Comparison of ENCODE assay signal across 8 cellular contexts in the genomic region with DNA sequence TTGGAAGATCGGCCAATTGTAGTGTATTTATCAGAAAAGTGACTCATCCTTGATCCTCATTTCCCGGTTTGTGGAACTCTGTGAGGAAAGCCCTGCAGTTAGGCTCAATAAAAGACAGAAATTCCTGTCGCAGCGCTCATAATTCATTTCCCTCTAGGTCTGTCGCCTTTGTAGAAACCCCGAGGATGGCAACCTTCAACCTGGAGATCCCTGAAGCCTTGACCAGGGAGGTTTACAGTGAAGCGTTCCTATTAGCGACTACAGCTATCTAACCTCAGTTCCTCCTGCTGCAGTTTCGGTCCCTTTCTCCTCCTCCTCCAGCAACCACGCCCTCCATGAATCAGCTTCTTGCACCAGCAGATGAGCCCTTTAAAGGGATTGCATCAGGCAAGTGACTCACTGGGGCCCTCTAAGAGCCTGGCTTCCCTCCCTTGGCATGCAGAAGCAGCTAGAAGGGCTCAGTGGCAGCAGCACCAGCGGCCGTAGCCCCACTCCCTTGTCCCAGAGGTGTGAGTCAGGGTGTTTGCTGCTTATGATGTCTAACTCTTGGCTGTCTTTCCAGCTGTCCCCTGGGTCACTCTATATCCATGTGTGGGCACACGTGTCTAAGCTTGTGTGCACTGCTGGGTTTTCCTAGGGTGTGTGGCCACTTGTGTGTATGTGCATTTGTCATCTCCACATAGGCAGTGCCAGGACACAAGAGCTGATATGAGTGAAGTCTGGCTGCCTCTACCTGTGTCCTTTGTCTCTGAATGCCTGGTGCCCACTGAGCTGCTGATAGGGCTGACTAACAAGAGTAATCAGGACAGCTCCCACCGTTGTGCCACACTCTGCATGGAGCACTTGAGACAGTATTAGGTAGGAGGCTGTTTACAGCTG. TPM values are rescaled to one million over a fixed set of nuclear protein-coding genes. Genes with fewer than 3 reads are reported as not detected.
DNase-seq lines count a peak whose midpoint lies in the region; ATAC-seq and TF ChIP-seq lines count a peak whose summit lies in the region.

No MANE protein-coding gene starts in this region.

- CTCF ChIA-PET in PC-3 (lab: Charles Lee), result interaction anchor here (0.6 to 1.6 kb wide), 4 partner anchors 36 to 1021 kb away, joined by 3 to 15 read pairs (median 7); no protein-coding TSS in a partner anchor

- H3K36me3 ChIP-seq in PC-3 (ENCODE audit: low read depth, low read length) (peaks cover 2% of the 10 kb centered on the region; the same call in 1 of the 2 replicates), esophagus squamous epithelium (peaks cover 0 to 29% (median 0%) of the 10 kb centered on the region in 3 donors), muscle layer of duodenum (ENCODE audit: control insufficient read depth in 1 of 2, insufficient read depth in 2 of 2, low read length in 2 of 2) (peaks cover 7 to 30% of the 10 kb centered on the region in 2 donors)

- H3K4me2 ChIP-seq in PC-3 (ENCODE audit: low read length), result peak overlapping the region; percentile 100

- peak overlapping the region; percentile 88 for H3K9ac ChIP-seq in PC-3 (ENCODE audit: low read length)

- H3K36me3 Mint-ChIP-seq in activated T-cell treated with anti-CD3 and anti-CD28 coated beads, Interleukin-2, amount 50 U/mL, for 24 hours (ENCODE audit: low read depth), result peaks cover 60% of the 10 kb centered on the region

- intact Hi-C loops in PC-3 (cut with micrococcal nuclease), result loop anchor here (1.0 to 5.0 kb wide), 4 partner anchors 11 to 86 kb away; partner anchors contain the start of genes LSM10 and OSCP1
- intact Hi-C loops in esophagus squamous epithelium (cut with DNase I), result no loop called here

- H3K27ac ChIP-seq in PC-3 (ENCODE audit: low read length), result peak overlapping the region; percentile 96
- H3K27ac ChIP-seq in esophagus squamous epithelium, result peak overlapping the region; percentile 97 to 100 (median 98)
- peak overlapping the region; percentile 96 for H3K27ac ChIP-seq in muscle layer of duodenum (ENCODE audit: low read length)

- H3K4me3 ChIP-seq in PC-3 (ENCODE audit: low read length) (peak overlapping the region; percentile 75), esophagus squamous epithelium (peak overlapping the region; percentile 71 to 94 (median 86)), muscle layer of duodenum (ENCODE audit: low read depth in 1 of 2, low read length in 2 of 2) (peak overlapping the region; percentile 71 to 92)

- peaks cover 12% of the 10 kb centered on the region; the same call in 1 of the 2 replicates for H4K20me1 ChIP-seq in PC-3 (ENCODE audit: low read length)

- no peaks in the 10 kb centered on the region for H3K27me3 Mint-ChIP-seq in activated T-cell treated with anti-CD3 and anti-CD28 coated beads, Interleukin-2, amount 50 U/mL, for 24 hours

- H3F3A ChIP-seq in PC-3 (ENCODE audit: low read length, unreplicated experiment), result peaks cover 6% of the 10 kb centered on the region

- TF ChIP-seq POLR2A in esophagus squamous epithelium (IDR thresholded peaks at IDR 0.05), result peak in 3 of 4 donors; percentile 82 to 88 (median 84)

- peak overlapping the region; percentile 100 for H3K27ac Mint-ChIP-seq in activated T-cell treated with anti-CD3 and anti-CD28 coated beads, Interleukin-2, amount 50 U/mL, for 24 hours

- H2AFZ ChIP-seq in PC-3 (ENCODE audit: low read length), result peak overlapping the region; percentile 69

- H3K9me3 ChIP-seq in PC-3 (ENCODE audit: low read length) (no peaks in the 10 kb centered on the region), esophagus squamous epithelium (no peaks in the 10 kb centered on the region), muscle layer of duodenum (ENCODE audit: control insufficient read depth in 1 of 2, low read length in 2 of 2) (no peaks in the 10 kb centered on the region)

- peaks cover 60% of the 10 kb centered on the region for H3K4me1 Mint-ChIP-seq in activated T-cell treated with anti-CD3 and anti-CD28 coated beads, Interleukin-2, amount 50 U/mL, for 24 hours (ENCODE audit: low read depth)

- peak; percentile 59 for ATAC-seq in GM21390 (IDR thresholded peaks at IDR 0.05; ENCODE audit: unreplicated experiment)
- peak; percentile 76 for ATAC-seq in PC-3

- H3K27me3 ChIP-seq in PC-3 (ENCODE audit: low read length) (no peaks in the 10 kb centered on the region), esophagus squamous epithelium (no peaks in the 10 kb centered on the region), muscle layer of duodenum (ENCODE audit: low read depth, low read length) (no peaks in the 10 kb centered on the region)

- H3K4me1 ChIP-seq in PC-3 (ENCODE audit: insufficient read depth, low read length) (peaks cover 21% of the 10 kb centered on the region), esophagus squamous epithelium (peaks cover 27 to 81% (median 44%) of the 10 kb centered on the region in 3 donors), muscle layer of duodenum (ENCODE audit: control insufficient read depth in 1 of 2, insufficient read depth in 2 of 2, low read length in 2 of 2) (peaks cover 25 to 58% of the 10 kb centered on the region in 2 donors)

- no peaks in the 10 kb centered on the region for H3K9me3 Mint-ChIP-seq in activated T-cell treated with anti-CD3 and anti-CD28 coated beads, Interleukin-2, amount 50 U/mL, for 24 hours

- 0% methylated on average over 13 of the region's 14 CpGs for WGBS in esophagus squamous epithelium, 2 donors

- BruUV-seq in PC-3 (replicated peaks; lab: Mats Ljungman, UMichigan), result TSS peak; percentile 82

- no peak for TF ChIP-seq CTCF in PC-3 (conservative IDR thresholded peaks at IDR 0.05; ENCODE audit: low read depth, low read length)
- no peak for TF ChIP-seq CTCF in esophagus squamous epithelium (IDR thresholded peaks at IDR 0.05)

- no peaks in the 10 kb centered on the region for H3K9me2 ChIP-seq in PC-3 (replicated peaks; ENCODE audit: low read length)

- DNase-seq in COLO668 (lab: John Stamatoyannopoulos, UW; ENCODE audit: unreplicated experiment) (peak; percentile 85), HuH-7.5 (ENCODE audit: low spot score) (peak; percentile 75), PC-3 (peak; percentile 99), esophagus squamous epithelium (lab: John Stamatoyannopoulos, UW) (peak; percentile 77)
- peak; percentile 89 for DNase-seq in activated T-cell treated with anti-CD3 and anti-CD28 coated beads, Interleukin-2, amount 50 U/mL, for 24 hours
- DNase-seq in stimulated activated CD8-positive, alpha-beta memory T cell treated with anti-CD3 and anti-CD28 coated beads, Interleukin-7, amount 100 ng/mL, for 4 hours (ENCODE audit: low read depth in 2 of 2), result peak; percentile 88 to 94

- H3K4me3 Mint-ChIP-seq in activated T-cell treated with anti-CD3 and anti-CD28 coated beads, Interleukin-2, amount 50 U/mL, for 24 hours, result peak overlapping the region; percentile 93

- H3K79me2 ChIP-seq in PC-3 (ENCODE audit: low read length), result peaks cover 41% of the 10 kb centered on the region

- POLR2A ChIA-PET in PC-3 (lab: Charles Lee; ENCODE audit: unreplicated experiment), result interaction anchor here (0.6 to 1.2 kb wide), 9 partner anchors 17 to 1089 kb away, joined by 3 to 15 read pairs (median 3); partner anchors contain the start of gene MAP7D1

RNA-seq across cellular contexts. Expression of gene STK40, which starts 0.8 kb away (rescaled TPM):
- total RNA-seq in PC-3 (2014; rRNA removed), result 14.4 and 15.9 TPM in 2 replicates
- 10 to 100 TPM; 34.5 to 59.7 (median 42.3) TPM for total RNA-seq in esophagus squamous epithelium

RNA-seq across cellular contexts. Expression of gene LSM10, which starts 11.2 kb away (rescaled TPM):
- total RNA-seq in PC-3 (2014; rRNA removed) (19.2 and 35.2 TPM in 2 replicates), esophagus squamous epithelium (10 to 100 TPM in 3 of 4 donors, 1 to 10 TPM in 1; 8.5 to 29.4 (median 16.9) TPM)

Comparison
In these comparisons a context has a peak if more than half of its experiments do, and no peak if none do; other contexts are left out.
1. Peak in every context shown above with its lines: DNase-seq, ATAC-seq, H3K4me3 ChIP-seq and H3K27ac ChIP-seq.